In genomic region chr1:111907321-111907720, GRCh38 we compare ENCODE assay signal across 13 cellular contexts.
"Had no signal": no experiment of that assay in that cellular context is flagged by ENCODE, and none has a peak within 500 bp of the region (broad histone marks: within the 10 kb centered on the region; RNA-seq: fewer than 3 reads in every experiment).

No MANE protein-coding gene starts in this region.

- H3K4me1 ChIP-seq: adrenal gland, spleen, upper lobe of left lung had no signal

- H3K27me3 ChIP-seq: adrenal gland, right atrium auricular region, upper lobe of left lung had no signal

- H3K27ac ChIP-seq: adrenal gland, neutrophil, spleen, upper lobe of left lung had no signal

- H3K9me3 ChIP-seq: adrenal gland, neutrophil, right atrium auricular region, spleen, upper lobe of left lung had no signal

- H3K36me3 ChIP-seq: adrenal gland, neutrophil, right atrium auricular region, spleen, upper lobe of left lung had no signal

- DNase-seq: activated naive CD4-positive, alpha-beta T cell treated with anti-CD3 and anti-CD28 coated beads, Interleukin-2, amount 10 ng/mL, durations not matched to agents 7 days and 5 days; adrenal gland; effector memory CD4-positive, alpha-beta T cell; glutamatergic neuron; immature natural killer cell; naive thymus-derived CD8-positive, alpha-beta T cell; spleen; stimulated activated naive CD4-positive, alpha-beta T cell treated with Interleukin-2 at 50 U/mL for 16 hours; upper lobe of left lung had no signal

- ATAC-seq: naive thymus-derived CD8-positive, alpha-beta T cell had no signal

- H3K36me3 Mint-ChIP-seq: activated naive CD4-positive, alpha-beta T cell treated with anti-CD3 and anti-CD28 coated beads, Interleukin-2, amount 10 ng/mL, durations not matched to agents 7 days and 5 days; immature natural killer cell; naive thymus-derived CD8-positive, alpha-beta T cell had no signal

- H3K4me1 Mint-ChIP-seq: activated naive CD4-positive, alpha-beta T cell treated with anti-CD3 and anti-CD28 coated beads, Interleukin-2, amount 10 ng/mL, durations not matched to agents 7 days and 5 days; immature natural killer cell; naive thymus-derived CD8-positive, alpha-beta T cell had no signal

- H3K4me3 ChIP-seq: adrenal gland, lung, right atrium auricular region, spleen, upper lobe of left lung had no signal

- H3K27ac Mint-ChIP-seq: activated naive CD4-positive, alpha-beta T cell treated with anti-CD3 and anti-CD28 coated beads, Interleukin-2, amount 10 ng/mL, durations not matched to agents 7 days and 5 days; immature natural killer cell; naive thymus-derived CD8-positive, alpha-beta T cell had no signal

- H3K4me3 Mint-ChIP-seq: activated naive CD4-positive, alpha-beta T cell treated with anti-CD3 and anti-CD28 coated beads, Interleukin-2, amount 10 ng/mL, durations not matched to agents 7 days and 5 days; immature natural killer cell; naive thymus-derived CD8-positive, alpha-beta T cell had no signal

- H3K9me3 Mint-ChIP-seq: activated naive CD4-positive, alpha-beta T cell treated with anti-CD3 and anti-CD28 coated beads, Interleukin-2, amount 10 ng/mL, durations not matched to agents 7 days and 5 days; activated T-helper 2 cell treated with anti-CD3 and anti-CD28 coated beads, Interferon-gamma antibody, Interleukin-2, Interleukin-4, amounts not matched to agents 10 μg/mL and 5 μg/mL and 100 μg/mL, durations not matched to agents 14 hours and 24 hours and 36 hours; immature natural killer cell; naive thymus-derived CD8-positive, alpha-beta T cell had no signal
